ENCODE assay signal across 1 cellular context in the genomic region with DNA sequence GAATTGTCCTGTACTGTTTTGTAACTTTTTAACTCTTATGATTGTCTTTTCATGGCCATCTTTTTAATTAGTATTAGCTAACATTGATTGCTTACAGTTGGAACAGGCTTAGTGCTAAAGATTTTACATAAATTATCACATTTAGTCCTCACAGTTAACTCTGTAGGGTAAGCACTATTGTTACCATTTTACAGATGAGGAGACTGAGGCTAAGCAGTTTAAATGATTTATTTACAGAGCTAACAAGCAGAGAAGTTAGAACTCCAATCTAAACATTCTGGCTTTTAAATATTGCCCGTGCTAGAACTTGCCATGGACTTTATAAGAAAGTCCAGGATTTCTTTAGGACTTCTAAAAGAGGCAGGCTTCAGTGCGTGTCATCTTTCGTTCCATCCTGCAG.
A peak's percentile ranks its signal among the peaks of the same experiment; 100 is the strongest.
TF ChIP-seq lines count a peak whose summit lies in the region.

No MANE protein-coding gene starts in this region.

TF ChIP-seq in K562, 482 proteins besides CTCF, POLR2A, EP300 and RAD21 (continued from another document):
- TF ChIP-seq, protein P1, sequence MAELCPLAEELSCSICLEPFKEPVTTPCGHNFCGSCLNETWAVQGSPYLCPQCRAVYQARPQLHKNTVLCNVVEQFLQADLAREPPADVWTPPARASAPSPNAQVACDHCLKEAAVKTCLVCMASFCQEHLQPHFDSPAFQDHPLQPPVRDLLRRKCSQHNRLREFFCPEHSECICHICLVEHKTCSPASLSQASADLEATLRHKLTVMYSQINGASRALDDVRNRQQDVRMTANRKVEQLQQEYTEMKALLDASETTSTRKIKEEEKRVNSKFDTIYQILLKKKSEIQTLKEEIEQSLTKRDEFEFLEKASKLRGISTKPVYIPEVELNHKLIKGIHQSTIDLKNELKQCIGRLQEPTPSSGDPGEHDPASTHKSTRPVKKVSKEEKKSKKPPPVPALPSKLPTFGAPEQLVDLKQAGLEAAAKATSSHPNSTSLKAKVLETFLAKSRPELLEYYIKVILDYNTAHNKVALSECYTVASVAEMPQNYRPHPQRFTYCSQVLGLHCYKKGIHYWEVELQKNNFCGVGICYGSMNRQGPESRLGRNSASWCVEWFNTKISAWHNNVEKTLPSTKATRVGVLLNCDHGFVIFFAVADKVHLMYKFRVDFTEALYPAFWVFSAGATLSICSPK (IDR thresholded peaks at IDR 0.05; ENCODE audit: borderline replicate concordance) = no peak
- TF ChIP-seq ZNF583 (CRISPR knock-in tag; IDR thresholded peaks at IDR 0.05) (no peak), KDM1A (IDR thresholded peaks at IDR 0.05) (0 out of 4 replicates have a peak, but pooled peaks have one; percentile 12 to 26), RCOR1 (IDR thresholded peaks at IDR 0.05; ENCODE audit: borderline replicate concordance in 1 of 2, low read depth in 2 of 2, low read length in 2 of 2) (no peak), ZSCAN32 (CRISPR knock-in tag; IDR thresholded peaks at IDR 0.05) (no peak), CAMTA2 (CRISPR knock-in tag; conservative IDR thresholded peaks at IDR 0.05) (no peak), PREB (CRISPR knock-in tag; IDR thresholded peaks at IDR 0.05) (no peak), RBM25 (IDR thresholded peaks at IDR 0.05; ENCODE audit: low read depth, low read length, severe bottlenecking) (peak; percentile 94), CREB3L1 (IDR thresholded peaks at IDR 0.05; ENCODE audit: borderline replicate concordance, low read depth) (no peak), CBFB (CRISPR knock-in tag; IDR thresholded peaks at IDR 0.05) (no peak)
